ENCODE assay signal across 9 cellular contexts in genomic region chr14:71403673-71404072, GRCh38.
DNase-seq lines count a peak whose midpoint lies in the region; ATAC-seq, FAIRE-seq and TF ChIP-seq lines count a peak whose summit lies in the region.
"Had no signal": no experiment of that assay in that cellular context is flagged by ENCODE, and none has a peak within 500 bp of the region (broad histone marks: within the 10 kb centered on the region; RNA-seq: fewer than 3 reads in every experiment).

No MANE protein-coding gene starts in this region.

- DNase-seq in DMS 273 (lab: John Stamatoyannopoulos, UW; ENCODE audit: unreplicated experiment) (peak; percentile 40), NCI-H524 (lab: John Stamatoyannopoulos, UW) (peak; percentile 31 to 66), amniotic epithelial cell (ENCODE audit: low read depth) (peak; percentile 58), pancreas (no peak), kidney glomerular epithelial cell (lab: John Stamatoyannopoulos, UW) (no peak), esophagus muscularis mucosa (ENCODE audit: extremely low spot score) (no peak)

- TF ChIP-seq CTCF in pancreas (IDR thresholded peaks at IDR 0.05) (no peak), esophagus muscularis mucosa (IDR thresholded peaks at IDR 0.05) (peak in 1 of 3 experiments; percentile 10)

- H3K9me3 ChIP-seq in pancreas (no peaks in the 10 kb centered on the region), esophagus muscularis mucosa (no peaks in the 10 kb centered on the region)

- ATAC-seq in GM21786 (IDR thresholded peaks at IDR 0.05; ENCODE audit: unreplicated experiment): peak; percentile 46
- ATAC-seq in pancreas: peak in 3 of 4 donors; percentile 60 to 67 (median 62)
- ATAC-seq in HG02642 (IDR thresholded peaks at IDR 0.05; ENCODE audit: poor library complexity, unreplicated experiment): no peak

- intact Hi-C loops in pancreas (cut with DNase I): no loop called here
- intact Hi-C loops in esophagus muscularis mucosa (cut with DNase I): loop anchor here (5.0 kb wide), 1 partner anchor 81 kb away; the partner anchor contains the start of gene SIPA1L1

- H3K4me3 ChIP-seq in pancreas (no peak overlapping the region), esophagus muscularis mucosa (no peak overlapping the region)

- no peak for FAIRE-seq in pancreas (lab: Jason Lieb, UNC)
- FAIRE-seq: astrocyte had no signal

- no peak for TF ChIP-seq POLR2A in esophagus muscularis mucosa (IDR thresholded peaks at IDR 0.05; ENCODE audit: low read depth)

- H3K4me1 ChIP-seq in pancreas: peaks cover 0 to 8% (median 4%) of the 10 kb centered on the region in 3 donors
- peaks cover 0 to 21% (median 12%) of the 10 kb centered on the region in 4 donors for H3K4me1 ChIP-seq in esophagus muscularis mucosa

- H3K36me3 ChIP-seq in pancreas: no peaks in the 10 kb centered on the region
- no peaks in the 10 kb centered on the region for H3K36me3 ChIP-seq in esophagus muscularis mucosa

- H3K27ac ChIP-seq in pancreas: no peak overlapping the region
- H3K27ac ChIP-seq in esophagus muscularis mucosa (replicated peaks in 1 of 4): no peak overlapping the region

- H3K27me3 ChIP-seq in pancreas (no peaks in the 10 kb centered on the region), esophagus muscularis mucosa (no peaks in the 10 kb centered on the region)

- TF ChIP-seq EP300 in esophagus muscularis mucosa (IDR thresholded peaks at IDR 0.05): no peak

Comparison
In these comparisons a context has a peak if more than half of its experiments do, and no peak if none do; other contexts are left out.
1. DNase-seq: peak in DMS 273 (single experiment), NCI-H524 (2 of 2) and amniotic epithelial cell (single experiment); none in pancreas (0 of 6), kidney glomerular epithelial cell (single experiment) and esophagus muscularis mucosa (single experiment).